ENCODE assay signal across 14 cellular contexts in the genomic region with DNA sequence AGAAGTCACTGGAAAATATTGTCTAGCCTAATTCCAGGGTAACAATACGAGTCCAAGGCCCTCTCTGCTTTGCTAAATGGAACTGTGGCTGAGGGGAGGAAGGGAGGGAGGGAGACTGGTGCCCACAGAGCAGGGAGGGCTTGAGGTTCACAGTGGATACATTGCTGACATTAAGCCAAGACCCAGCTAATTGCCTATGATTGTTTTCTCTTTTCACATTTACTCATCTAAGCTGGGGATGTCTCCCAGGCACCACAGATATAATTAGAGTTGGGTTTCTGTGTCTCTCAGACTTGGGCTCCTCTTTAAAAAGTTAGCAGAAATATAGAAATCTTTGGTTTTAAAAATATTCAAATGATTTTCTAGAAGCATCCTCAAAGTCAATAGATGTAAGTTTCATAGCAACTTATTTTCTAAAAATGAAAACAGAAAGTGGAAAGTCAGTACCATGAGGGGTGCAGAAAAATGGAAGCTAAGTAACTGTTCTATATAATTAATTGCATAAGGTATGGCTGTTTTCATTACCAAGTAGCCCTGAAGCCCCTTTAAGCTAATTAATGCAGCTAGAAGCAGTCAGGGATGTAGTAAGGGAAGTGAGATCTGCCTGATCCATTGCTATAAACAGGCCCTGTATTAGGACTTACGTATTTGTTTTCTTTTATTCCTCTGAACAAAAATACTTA.
DNase-seq lines count a peak whose midpoint lies in the region; ATAC-seq and TF ChIP-seq lines count a peak whose summit lies in the region.
"Had no signal": no experiment of that assay in that cellular context is flagged by ENCODE, and none has a peak within 500 bp of the region (broad histone marks: within the 10 kb centered on the region; RNA-seq: fewer than 3 reads in every experiment).

No MANE protein-coding gene starts in this region.

- no peaks in the 10 kb centered on the region for H3K36me3 ChIP-seq in ovary
- H3K36me3 ChIP-seq in heart right ventricle = no peaks in the 10 kb centered on the region

- TF ChIP-seq EP300 in ovary (IDR thresholded peaks at IDR 0.05) = no peak

- ATAC-seq in GM19025 (IDR thresholded peaks at IDR 0.05; ENCODE audit: low read depth, unreplicated experiment) = peak; percentile 46
- peak; percentile 60 for ATAC-seq in GM21737 (IDR thresholded peaks at IDR 0.05; ENCODE audit: unreplicated experiment)
- ATAC-seq in HG03139 (IDR thresholded peaks at IDR 0.05; ENCODE audit: unreplicated experiment) = peak; percentile 45
- ATAC-seq in heart right ventricle = no peak
- ATAC-seq: left cardiac atrium had no signal

- no peak overlapping the region for H3K4me3 ChIP-seq in ovary
- H3K4me3 ChIP-seq in heart right ventricle = no peak overlapping the region

- TF ChIP-seq CTCF in ovary (IDR thresholded peaks at IDR 0.05) (no peak), heart right ventricle (IDR thresholded peaks at IDR 0.05) (no peak)

- WGBS in ovary, 3 donors = 80 to 86% (median 84%) methylated on average over 2 of the region's 2 CpGs
- 87% methylated on average over 2 of the region's 2 CpGs for whole genome bisulfite sequencing in heart right ventricle, 2 donors

- H3K27me3 ChIP-seq in ovary = no peaks in the 10 kb centered on the region
- H3K27me3 ChIP-seq in heart right ventricle = peaks cover 0 to 4% (median 0%) of the 10 kb centered on the region in 7 donors

- DNase-seq in renal cortical epithelial cell (ENCODE audit: low read depth) (peak; percentile 19), ovary (no peak), heart right ventricle (no peak)
- no peak for DNase-seq in activated T-cell treated with anti-CD3 and anti-CD28 coated beads, Interleukin-2, amount 50 U/mL, for 1 hour
- DNase-seq: activated CD4-positive, alpha-beta T cell treated with anti-CD3 and anti-CD28 coated beads, Interleukin-2, amount 50 U/mL, for 48 hours; Calu3; cortex of kidney; KG1; left cardiac atrium; NCI-H510A; stimulated activated CD4-positive, alpha-beta T cell treated with anti-CD3 and anti-CD28 coated beads, Interleukin-1b, Interleukin-23, amount 100 ng/mL, for 48 hours had no signal

- intact Hi-C loops in ovary (cut with DNase I) (no loop called here), heart right ventricle (cut with DNase I) (no loop called here)

- H3K9me3 ChIP-seq in ovary (no peaks in the 10 kb centered on the region), heart right ventricle (no peaks in the 10 kb centered on the region)

- H3K4me1 ChIP-seq in ovary (ENCODE audit: insufficient read depth) = no peaks in the 10 kb centered on the region
- H3K4me1 ChIP-seq in heart right ventricle = no peaks in the 10 kb centered on the region

- H3K27ac ChIP-seq in ovary (no peak overlapping the region), heart right ventricle (no peak overlapping the region)

- no peak for TF ChIP-seq POLR2A in ovary (IDR thresholded peaks at IDR 0.05)

Comparison
In these comparisons a context has a peak if more than half of its experiments do, and no peak if none do; other contexts are left out.
1. ATAC-seq: peak in GM19025 (single experiment), GM21737 (single experiment) and HG03139 (single experiment); none in heart right ventricle (0 of 8).